Comparison of ENCODE assay signal across 1 cellular context in genomic region chr1:166258017-166258416, GRCh38.
TF ChIP-seq lines count a peak whose summit lies in the region.

No MANE protein-coding gene starts in this region.

TF ChIP-seq in WTC11, 78 proteins besides CTCF, POLR2A, EP300 and RAD21 (continued from another document):
- TF ChIP-seq NFYB (CRISPR knock-in tag; conservative IDR thresholded peaks at IDR 0.05; ENCODE audit: low read depth): no peak
- TF ChIP-seq SMAD4 (CRISPR knock-in tag; IDR thresholded peaks at IDR 0.05): no peak
- TF ChIP-seq ESRRA (CRISPR knock-in tag; IDR thresholded peaks at IDR 0.05; ENCODE audit: borderline replicate concordance): no peak
- no peak for TF ChIP-seq ZNF263 (CRISPR knock-in tag; IDR thresholded peaks at IDR 0.05; ENCODE audit: low read depth)
- TF ChIP-seq FOXP4 (CRISPR knock-in tag; IDR thresholded peaks at IDR 0.05): no peak
- no peak for TF ChIP-seq AR (CRISPR knock-in tag; IDR thresholded peaks at IDR 0.05)
- TF ChIP-seq PRRX2 (CRISPR knock-in tag; IDR thresholded peaks at IDR 0.05): no peak
